Comparison of ENCODE assay signal across 21 cellular contexts in genomic region chr4:108372678-108373077, GRCh38.
DNase-seq lines count a peak whose midpoint lies in the region; ATAC-seq and TF ChIP-seq lines count a peak whose summit lies in the region.
"Had no signal": no experiment of that assay in that cellular context is flagged by ENCODE, and none has a peak within 500 bp of the region (broad histone marks: within the 10 kb centered on the region; RNA-seq: fewer than 3 reads in every experiment).

No MANE protein-coding gene starts in this region.

- H3K4me1 Mint-ChIP-seq in activated CD8-positive, alpha-beta memory T cell treated with anti-CD3 and anti-CD28 coated beads, Interleukin-2, amount 10 ng/mL, durations not matched to agents 7 days and 5 days: peaks cover 25% of the 10 kb centered on the region
- peaks cover 33 to 60% (median 41%) of the 10 kb centered on the region in 4 donors for H3K4me1 Mint-ChIP-seq in naive thymus-derived CD8-positive, alpha-beta T cell

- H3K27me3 Mint-ChIP-seq in activated CD8-positive, alpha-beta memory T cell treated with anti-CD3 and anti-CD28 coated beads, Interleukin-2, amount 10 ng/mL, durations not matched to agents 7 days and 5 days: peaks cover 51% of the 10 kb centered on the region
- H3K27me3 Mint-ChIP-seq in naive thymus-derived CD8-positive, alpha-beta T cell: peaks cover 0 to 4% (median 0%) of the 10 kb centered on the region in 5 donors

- peaks cover 59% of the 10 kb centered on the region for H3K4me1 ChIP-seq in KMS-11 (ENCODE audit: low read depth, poor library complexity, severe bottlenecking)
- H3K4me1 ChIP-seq: parathyroid adenoma, upper lobe of right lung had no signal

- POLR2A ChIA-PET in naive thymus-derived CD8-positive, alpha-beta T cell (lab: Charles Lee): interaction anchor here (0.7 to 3.3 kb wide), 4 partner anchors 12 to 200 kb away, joined by 3 to 18 read pairs (median 6); no protein-coding TSS in a partner anchor

- no peak for TF ChIP-seq CTCF in KMS-11 (conservative IDR thresholded peaks at IDR 0.05; ENCODE audit: low read depth, low read length)

- CTCF ChIA-PET in activated CD8-positive, alpha-beta memory T cell treated with anti-CD3 and anti-CD28 coated beads, Interleukin-2, amount 10 ng/mL, durations not matched to agents 7 days and 5 days (lab: Charles Lee): interaction anchor here (0.9 kb wide), 1 partner anchor 17 kb away, joined by 4 read pairs; no protein-coding TSS in a partner anchor

- no peaks in the 10 kb centered on the region for H3K9me3 Mint-ChIP-seq in activated CD8-positive, alpha-beta memory T cell treated with anti-CD3 and anti-CD28 coated beads, Interleukin-2, amount 10 ng/mL, durations not matched to agents 7 days and 5 days (ENCODE audit: low read depth)
- no peaks in the 10 kb centered on the region for H3K9me3 Mint-ChIP-seq in naive thymus-derived CD8-positive, alpha-beta T cell
- H3K9me3 Mint-ChIP-seq: natural killer cell had no signal

- H3K4me2 ChIP-seq in KMS-11: peak overlapping the region; percentile 81

- H2AFZ ChIP-seq in KMS-11 (ENCODE audit: low read depth): peak overlapping the region; percentile 40; the same call in 1 of the 2 replicates
- H2AFZ ChIP-seq: parathyroid adenoma had no signal

- H3K36me3 Mint-ChIP-seq in activated CD8-positive, alpha-beta memory T cell treated with anti-CD3 and anti-CD28 coated beads, Interleukin-2, amount 10 ng/mL, durations not matched to agents 7 days and 5 days: no peaks in the 10 kb centered on the region
- H3K36me3 Mint-ChIP-seq in naive thymus-derived CD8-positive, alpha-beta T cell: no peaks in the 10 kb centered on the region
- H3K36me3 Mint-ChIP-seq: natural killer cell had no signal

- H3K27me3 ChIP-seq in KMS-11 (ENCODE audit: insufficient read depth, low read depth): no peaks in the 10 kb centered on the region

- no peak overlapping the region for H3K4me3 ChIP-seq in KMS-11 (IDR thresholded peaks at IDR 0.05; ENCODE audit: insufficient read depth, low read depth, low read length)
- H3K4me3 ChIP-seq: upper lobe of right lung had no signal

- ATAC-seq in activated CD8-positive, alpha-beta memory T cell treated with anti-CD3 and anti-CD28 coated beads, Interleukin-2, amount 10 ng/mL, durations not matched to agents 7 days and 5 days: peak; percentile 30
- ATAC-seq in naive thymus-derived CD8-positive, alpha-beta T cell: peak; percentile 64
- no peak for ATAC-seq in HG02571 (IDR thresholded peaks at IDR 0.05; ENCODE audit: unreplicated experiment)
- ATAC-seq: natural killer cell, sciatic nerve, upper lobe of right lung had no signal

- H3K4me3 Mint-ChIP-seq in activated CD8-positive, alpha-beta memory T cell treated with anti-CD3 and anti-CD28 coated beads, Interleukin-2, amount 10 ng/mL, durations not matched to agents 7 days and 5 days: no peak overlapping the region
- H3K4me3 Mint-ChIP-seq in naive thymus-derived CD8-positive, alpha-beta T cell: peak overlapping the region; percentile 38 to 81 (median 65)
- H3K4me3 Mint-ChIP-seq: natural killer cell had no signal

- peak; percentile 44 for DNase-seq in activated CD8-positive, alpha-beta memory T cell treated with anti-CD3 and anti-CD28 coated beads, Interleukin-2, amount 10 ng/mL, durations not matched to agents 7 days and 5 days
- DNase-seq in activated CD8-positive, alpha-beta memory T cell treated with anti-CD3 and anti-CD28 coated beads for 24 hours: no peak
- peak; percentile 20 for DNase-seq in activated CD8-positive, alpha-beta memory T cell treated with anti-CD3 and anti-CD28 coated beads, Interleukin-2, amount 50 U/mL, for 4 hours
- DNase-seq in naive thymus-derived CD8-positive, alpha-beta T cell: peak in 5 of 10 donors; percentile 16 to 48 (median 33)
- DNase-seq in glomerular visceral epithelial cell (ENCODE audit: extremely low spot score): no peak
- no peak for DNase-seq in cortex of kidney (lab: John Stamatoyannopoulos, UW)
- DNase-seq: brain microvascular endothelial cell, DMS 273 treated with DMSO at 0.1 percent for 48 hours, foreskin melanocyte, hypothalamus, mammary epithelial cell, natural killer cell, NCI-H1417, NCI-H524, Right ventricle myocardium superior, upper lobe of right lung had no signal

- H3K36me3 ChIP-seq in KMS-11 (ENCODE audit: insufficient read depth): no peaks in the 10 kb centered on the region
- H3K36me3 ChIP-seq: brain microvascular endothelial cell, upper lobe of right lung had no signal

- no peaks in the 10 kb centered on the region for H3K79me2 ChIP-seq in KMS-11 (ENCODE audit: insufficient read depth, low read depth)
- H3K79me2 ChIP-seq: parathyroid adenoma had no signal

- H3K27ac ChIP-seq in KMS-11: peak overlapping the region; percentile 26; the same call in 1 of the 2 replicates
- H3K27ac ChIP-seq: brain microvascular endothelial cell, epithelial cell of prostate, parathyroid adenoma, upper lobe of right lung had no signal

- H3K27ac Mint-ChIP-seq in activated CD8-positive, alpha-beta memory T cell treated with anti-CD3 and anti-CD28 coated beads, Interleukin-2, amount 10 ng/mL, durations not matched to agents 7 days and 5 days: no peak overlapping the region
- peak overlapping the region in 9 of 10 donors; percentile 47 to 90 (median 84) for H3K27ac Mint-ChIP-seq in naive thymus-derived CD8-positive, alpha-beta T cell
- H3K27ac Mint-ChIP-seq: natural killer cell had no signal

- no peaks in the 10 kb centered on the region for H4K20me1 ChIP-seq in KMS-11 (ENCODE audit: insufficient read depth)

- no peak overlapping the region for H3K9ac ChIP-seq in KMS-11
- H3K9ac ChIP-seq: parathyroid adenoma had no signal

Comparison
In these comparisons a context has a peak if more than half of its experiments do, and no peak if none do; other contexts are left out.
1. DNase-seq: peak in activated CD8-positive, alpha-beta memory T cell treated with anti-CD3 and anti-CD28 coated beads, Interleukin-2, amount 10 ng/mL, durations not matched to agents 7 days and 5 days (single experiment) and activated CD8-positive, alpha-beta memory T cell treated with anti-CD3 and anti-CD28 coated beads, Interleukin-2, amount 50 U/mL, for 4 hours (single experiment); none in activated CD8-positive, alpha-beta memory T cell treated with anti-CD3 and anti-CD28 coated beads for 24 hours (single experiment), glomerular visceral epithelial cell (single experiment) and cortex of kidney (single experiment).